1 cellular context compared by ENCODE assay signal in genomic region chrX:57565198-57565597, GRCh38.
A peak's percentile ranks its signal among the peaks of the same experiment; 100 is the strongest.
TF ChIP-seq lines count a peak whose summit lies in the region.

No MANE protein-coding gene starts in this region.

TF ChIP-seq in HepG2, 621 proteins besides CTCF, POLR2A, EP300 and RAD21 (continued from another document):
- TF ChIP-seq ZSCAN12 (CRISPR knock-in tag; IDR thresholded peaks at IDR 0.05) (no peak), HOXD1 (CRISPR knock-in tag; IDR thresholded peaks at IDR 0.05) (no peak), ZNF878 (CRISPR knock-in tag; IDR thresholded peaks at IDR 0.05) (no peak), ASH2L (IDR thresholded peaks at IDR 0.05; ENCODE audit: insufficient read length, low read depth, low read length) (no peak), IRF1 (CRISPR knock-in tag; IDR thresholded peaks at IDR 0.05; ENCODE audit: low read depth) (no peak), SRY (CRISPR knock-in tag; IDR thresholded peaks at IDR 0.05) (no peak), ZFP82 (CRISPR knock-in tag; IDR thresholded peaks at IDR 0.05; ENCODE audit: borderline replicate concordance) (no peak), ARHGAP35 (CRISPR knock-in tag; IDR thresholded peaks at IDR 0.05; ENCODE audit: borderline replicate concordance) (no peak), STAG1 (CRISPR knock-in tag; IDR thresholded peaks at IDR 0.05) (peak; percentile 26; the same call in 1 of the 2 replicates), ZBTB7B (CRISPR knock-in tag; IDR thresholded peaks at IDR 0.05) (peak; percentile 49; the same call in 1 of the 2 replicates), NR2F6 (IDR thresholded peaks at IDR 0.05) (peak; percentile 38; the same call in 1 of the 2 replicates), NR2F6 (CRISPR knock-in tag; IDR thresholded peaks at IDR 0.05) (peak; percentile 56; the same call in 1 of the 2 replicates), FOXA3 (CRISPR knock-in tag; IDR thresholded peaks at IDR 0.05) (peak; percentile 76), ZNF160 (CRISPR knock-in tag; IDR thresholded peaks at IDR 0.05) (no peak), HDAC6 (IDR thresholded peaks at IDR 0.05; ENCODE audit: low read depth, low read length) (no peak), BRD4 (CRISPR knock-in tag; IDR thresholded peaks at IDR 0.05) (no peak)
- TF ChIP-seq, protein P1, sequence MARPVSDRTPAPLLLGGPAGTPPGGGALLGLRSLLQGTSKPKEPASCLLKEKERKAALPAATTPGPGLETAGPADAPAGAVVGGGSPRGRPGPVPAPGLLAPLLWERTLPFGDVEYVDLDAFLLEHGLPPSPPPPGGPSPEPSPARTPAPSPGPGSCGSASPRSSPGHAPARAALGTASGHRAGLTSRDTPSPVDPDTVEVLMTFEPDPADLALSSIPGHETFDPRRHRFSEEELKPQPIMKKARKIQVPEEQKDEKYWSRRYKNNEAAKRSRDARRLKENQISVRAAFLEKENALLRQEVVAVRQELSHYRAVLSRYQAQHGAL (CRISPR knock-in tag; IDR thresholded peaks at IDR 0.05; ENCODE audit: not compliant biosample characterization): no peak
- TF ChIP-seq, protein P2, sequence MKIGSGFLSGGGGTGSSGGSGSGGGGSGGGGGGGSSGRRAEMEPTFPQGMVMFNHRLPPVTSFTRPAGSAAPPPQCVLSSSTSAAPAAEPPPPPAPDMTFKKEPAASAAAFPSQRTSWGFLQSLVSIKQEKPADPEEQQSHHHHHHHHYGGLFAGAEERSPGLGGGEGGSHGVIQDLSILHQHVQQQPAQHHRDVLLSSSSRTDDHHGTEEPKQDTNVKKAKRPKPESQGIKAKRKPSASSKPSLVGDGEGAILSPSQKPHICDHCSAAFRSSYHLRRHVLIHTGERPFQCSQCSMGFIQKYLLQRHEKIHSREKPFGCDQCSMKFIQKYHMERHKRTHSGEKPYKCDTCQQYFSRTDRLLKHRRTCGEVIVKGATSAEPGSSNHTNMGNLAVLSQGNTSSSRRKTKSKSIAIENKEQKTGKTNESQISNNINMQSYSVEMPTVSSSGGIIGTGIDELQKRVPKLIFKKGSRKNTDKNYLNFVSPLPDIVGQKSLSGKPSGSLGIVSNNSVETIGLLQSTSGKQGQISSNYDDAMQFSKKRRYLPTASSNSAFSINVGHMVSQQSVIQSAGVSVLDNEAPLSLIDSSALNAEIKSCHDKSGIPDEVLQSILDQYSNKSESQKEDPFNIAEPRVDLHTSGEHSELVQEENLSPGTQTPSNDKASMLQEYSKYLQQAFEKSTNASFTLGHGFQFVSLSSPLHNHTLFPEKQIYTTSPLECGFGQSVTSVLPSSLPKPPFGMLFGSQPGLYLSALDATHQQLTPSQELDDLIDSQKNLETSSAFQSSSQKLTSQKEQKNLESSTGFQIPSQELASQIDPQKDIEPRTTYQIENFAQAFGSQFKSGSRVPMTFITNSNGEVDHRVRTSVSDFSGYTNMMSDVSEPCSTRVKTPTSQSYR (CRISPR knock-in tag; IDR thresholded peaks at IDR 0.05; ENCODE audit: borderline replicate concordance): peak; percentile 60; the same call in 1 of the 2 replicates
- TF ChIP-seq, protein P3, sequence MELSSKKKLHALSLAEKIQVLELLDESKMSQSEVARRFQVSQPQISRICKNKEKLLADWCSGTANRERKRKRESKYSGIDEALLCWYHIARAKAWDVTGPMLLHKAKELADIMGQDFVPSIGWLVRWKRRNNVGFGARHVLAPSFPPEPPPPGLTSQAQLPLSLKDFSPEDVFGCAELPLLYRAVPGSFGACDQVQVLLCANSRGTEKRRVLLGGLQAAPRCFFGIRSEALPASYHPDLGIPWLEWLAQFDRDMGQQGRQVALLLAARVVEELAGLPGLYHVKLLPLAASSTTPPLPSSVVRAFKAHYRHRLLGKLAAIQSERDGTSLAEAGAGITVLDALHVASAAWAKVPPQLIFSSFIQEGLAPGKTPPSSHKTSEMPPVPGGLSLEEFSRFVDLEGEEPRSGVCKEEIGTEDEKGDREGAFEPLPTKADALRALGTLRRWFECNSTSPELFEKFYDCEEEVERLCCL (CRISPR knock-in tag; IDR thresholded peaks at IDR 0.05; ENCODE audit: borderline replicate concordance): no peak
